12 cellular contexts compared by ENCODE assay signal in the genomic region with DNA sequence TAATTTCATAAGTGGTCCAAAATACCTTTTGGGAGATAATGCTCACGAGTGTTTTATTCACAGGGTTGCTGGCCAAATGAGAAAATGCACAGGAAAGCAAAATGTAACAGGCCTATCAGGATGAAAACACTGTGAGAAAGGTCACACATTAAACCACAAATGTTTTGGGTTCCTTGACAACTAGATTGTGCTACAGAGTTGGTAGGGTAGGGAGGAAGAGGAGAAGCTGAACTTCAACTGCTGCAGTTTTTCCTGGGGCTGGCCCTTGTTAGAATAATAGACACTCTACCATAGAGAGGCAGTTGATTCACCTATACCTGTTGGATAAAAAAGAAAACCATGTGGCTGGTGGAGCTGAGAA. TPM values are rescaled to one million over a fixed set of nuclear protein-coding genes. Genes with fewer than 3 reads are reported as not detected.
DNase-seq lines count a peak whose midpoint lies in the region; ATAC-seq, FAIRE-seq and TF ChIP-seq lines count a peak whose summit lies in the region.
"Had no signal": no experiment of that assay in that cellular context is flagged by ENCODE, and none has a peak within 500 bp of the region (broad histone marks: within the 10 kb centered on the region; RNA-seq: fewer than 3 reads in every experiment).

No MANE protein-coding gene starts in this region.

- no peaks in the 10 kb centered on the region for H3K36me3 Mint-ChIP-seq in activated naive CD4-positive, alpha-beta T cell treated with anti-CD3 and anti-CD28 coated beads, Interleukin-2, amount 50 U/mL, for 72 hours
- H3K36me3 Mint-ChIP-seq in nephron (ENCODE audit: low read depth), result no peaks in the 10 kb centered on the region
- H3K36me3 Mint-ChIP-seq in HFFc6 (ENCODE audit: low read depth), result no peaks in the 10 kb centered on the region

- no peak for TF ChIP-seq POLR2A in heart left ventricle (IDR thresholded peaks at IDR 0.05)

- H3K36me3 ChIP-seq in heart left ventricle, result no peaks in the 10 kb centered on the region

- ATAC-seq in HG03439 (IDR thresholded peaks at IDR 0.05; ENCODE audit: unreplicated experiment) (peak; percentile 54), HG02642 (IDR thresholded peaks at IDR 0.05; ENCODE audit: poor library complexity, unreplicated experiment) (no peak), heart left ventricle (no peak), HG03354 (IDR thresholded peaks at IDR 0.05; ENCODE audit: poor library complexity, severe bottlenecking, unreplicated experiment) (no peak)
- peak; percentile 50 to 80 for ATAC-seq in activated naive CD4-positive, alpha-beta T cell treated with anti-CD3 and anti-CD28 coated beads, Interleukin-2, amount 50 U/mL, for 72 hours
- ATAC-seq: Right ventricle myocardium inferior had no signal

- WGBS in heart left ventricle, 4 donors, result 11 to 23% (median 21%) methylated on average over 1 of the region's 1 CpG

- no peak overlapping the region for H3K4me3 Mint-ChIP-seq in nephron
- no peak overlapping the region for H3K4me3 Mint-ChIP-seq in HFFc6
- H3K4me3 Mint-ChIP-seq: IgD-negative memory B cell had no signal

- peak overlapping the region; percentile 38 to 52 for H3K27ac Mint-ChIP-seq in activated naive CD4-positive, alpha-beta T cell treated with anti-CD3 and anti-CD28 coated beads, Interleukin-2, amount 50 U/mL, for 72 hours
- H3K27ac Mint-ChIP-seq in nephron (peak overlapping the region; percentile 6 to 48 (median 15)), HFFc6 (no peak overlapping the region)

- DNase-seq in GM18507 (ENCODE audit: extremely low spot score, insufficient read length, low read depth) (no peak), HFFc6 (no peak), heart left ventricle (no peak)
- no peak for DNase-seq in activated naive CD4-positive, alpha-beta T cell treated with anti-CD3 and anti-CD28 coated beads, Interleukin-2, amount 50 U/mL, for 72 hours (ENCODE audit: low spot score in 2 of 2)
- DNase-seq: activated CD4-positive, CD25-positive, alpha-beta regulatory T cell treated with anti-CD3 and anti-CD28 coated beads, Interleukin-2, amount 50 U/mL, for 72 hours; hypothalamus had no signal

- H3K9me3 ChIP-seq in heart left ventricle, result no peaks in the 10 kb centered on the region

- peak; percentile 74 for FAIRE-seq in GM18507 (lab: Jason Lieb, UNC)

- peak overlapping the region in 1 of 12 donors; percentile 30 for H3K27ac ChIP-seq in heart left ventricle

- H3K4me3 ChIP-seq in heart left ventricle, result no peak overlapping the region

- intact Hi-C loops in heart left ventricle (cut with DNase I), result no loop called here

- H3K4me1 Mint-ChIP-seq in nephron (peaks cover 20% of the 10 kb centered on the region), HFFc6 (ENCODE audit: low read depth) (peaks cover 17% of the 10 kb centered on the region)

- H3K27me3 ChIP-seq in heart left ventricle, result no peaks in the 10 kb centered on the region

- peaks cover 0 to 4% of the 10 kb centered on the region in 2 donors for H3K9me3 Mint-ChIP-seq in activated naive CD4-positive, alpha-beta T cell treated with anti-CD3 and anti-CD28 coated beads, Interleukin-2, amount 50 U/mL, for 72 hours
- H3K9me3 Mint-ChIP-seq in nephron, result no peaks in the 10 kb centered on the region
- no peaks in the 10 kb centered on the region for H3K9me3 Mint-ChIP-seq in HFFc6
- H3K9me3 Mint-ChIP-seq: IgD-negative memory B cell had no signal

- peaks cover 0 to 10% (median 0%) of the 10 kb centered on the region in 12 donors for H3K4me1 ChIP-seq in heart left ventricle

- TF ChIP-seq CTCF in nephron (IDR thresholded peaks at IDR 0.05; ENCODE audit: unreplicated experiment in 3 of 3), result no peak
- no peak for TF ChIP-seq CTCF in HFFc6 (IDR thresholded peaks at IDR 0.05)
- no peak for TF ChIP-seq CTCF in heart left ventricle (IDR thresholded peaks at IDR 0.05)

- H3K27me3 Mint-ChIP-seq in nephron (ENCODE audit: low read depth), result peaks cover 4% of the 10 kb centered on the region
- peaks cover 7% of the 10 kb centered on the region for H3K27me3 Mint-ChIP-seq in HFFc6 (ENCODE audit: insufficient read depth)

RNA-seq across cellular contexts. Expression of gene PAQR8, which starts 28.1 kb away (rescaled TPM):
- 10 to 100 TPM in 1 of 2 donors, 1 to 10 TPM in 1; 8.0 to 11.4 TPM for total RNA-seq in activated naive CD4-positive, alpha-beta T cell treated with anti-CD3 and anti-CD28 coated beads, Interleukin-2, amount 50 U/mL, for 72 hours
- total RNA-seq in HFFc6 (2021; fragmentation: NEBNext Ultra II Directional; extraction: Animal tissue kit (Norgen Biotek cat#: 25700)), result 1 to 10 TPM; 2.8 to 3.8 (median 3.1) TPM
- 1 to 10 TPM; 1.8 to 7.5 (median 3.6) TPM for total RNA-seq in heart left ventricle
- polyA plus RNA-seq in heart left ventricle, result 1 to 10 TPM; 1.3 to 3.7 TPM

RNA-seq across cellular contexts. Expression of gene MCM3, which starts 49.3 kb away (rescaled TPM):
- total RNA-seq in activated naive CD4-positive, alpha-beta T cell treated with anti-CD3 and anti-CD28 coated beads, Interleukin-2, amount 50 U/mL, for 72 hours, result 100 to 1,000 TPM; 239 to 276 TPM
- total RNA-seq in HFFc6 (2021; fragmentation: NEBNext Ultra II Directional; extraction: Animal tissue kit (Norgen Biotek cat#: 25700)), result 10 to 100 TPM; 32.5 to 57.6 (median 54.5) TPM
- total RNA-seq in heart left ventricle, result 10 to 100 TPM; 18.5 to 36.5 (median 25.0) TPM
- 10 to 100 TPM; 10.6 to 39.0 TPM for polyA plus RNA-seq in heart left ventricle

Comparison
In these comparisons a context has a peak if more than half of its experiments do, and no peak if none do; other contexts are left out.
1. ATAC-seq: peak in HG03439 (single experiment) and activated naive CD4-positive, alpha-beta T cell treated with anti-CD3 and anti-CD28 coated beads, Interleukin-2, amount 50 U/mL, for 72 hours (2 of 2); none in HG02642 (single experiment), heart left ventricle (0 of 4) and HG03354 (single experiment).
2. RNA of gene MCM3, which starts 49.3 kb away (total RNA-seq): 239 to 276 TPM in activated naive CD4-positive, alpha-beta T cell treated with anti-CD3 and anti-CD28 coated beads, Interleukin-2, amount 50 U/mL, for 72 hours; 32.5 to 57.6 TPM in HFFc6 and 18.5 to 36.5 TPM in heart left ventricle; every median in the first group is over 4 times any median in the second.